9 cellular contexts compared by ENCODE assay signal in genomic region chr11:85685820-85686459, GRCh38. TPM values are rescaled to one million over a fixed set of nuclear protein-coding genes. Genes with fewer than 3 reads are reported as not detected.
DNase-seq lines count a peak whose midpoint lies in the region; ATAC-seq and TF ChIP-seq lines count a peak whose summit lies in the region.
"Had no signal": no experiment of that assay in that cellular context is flagged by ENCODE, and none has a peak within 500 bp of the region (broad histone marks: within the 10 kb centered on the region; RNA-seq: fewer than 3 reads in every experiment).

TSS of gene CCDC89 (minus strand) at chr11:85686195. CDS start at chr11:85686130, 65 bp downstream.

- peak within 1 kb of the TSS in 4 of 9 donors; percentile 3 to 87 (median 46) for H3K27ac Mint-ChIP-seq in naive thymus-derived CD4-positive, alpha-beta T cell

- no peak for TF ChIP-seq CTCF in dorsolateral prefrontal cortex (IDR thresholded peaks at IDR 0.05 in 54 of 56, conservative IDR thresholded peaks at IDR 0.05 in 2 of 56; ENCODE audit: low read depth in 1 of 56, partially characterized antibody in 56 of 56)
- no peak for TF ChIP-seq CTCF in lung (IDR thresholded peaks at IDR 0.05; ENCODE audit: control extremely low read depth, extremely low read depth)
- TF ChIP-seq CTCF in uterus (IDR thresholded peaks at IDR 0.05): no peak
- no peak for TF ChIP-seq CTCF in GM13977 (IDR thresholded peaks at IDR 0.05; ENCODE audit: extremely low read depth, insufficient read depth, missing control alignments)

- peak; percentile 86 for ATAC-seq in lung (ENCODE audit: insufficient read depth, low FRiP score)
- no peak for ATAC-seq in HG02870 (IDR thresholded peaks at IDR 0.05; ENCODE audit: unreplicated experiment)
- no peak for ATAC-seq in naive thymus-derived CD4-positive, alpha-beta T cell

- WGBS in lung, 2 donors: 63 to 80% methylated on average over 13 of the region's 13 CpGs

- H3K9me3 Mint-ChIP-seq in naive thymus-derived CD4-positive, alpha-beta T cell: no peaks in the 10 kb centered on the region

- H3K4me3 Mint-ChIP-seq in naive thymus-derived CD4-positive, alpha-beta T cell: peak within 1 kb of the TSS in 2 of 10 donors; percentile 12 to 29

- peaks cover 0 to 3% (median 0%) of the 10 kb centered on the region in 5 donors for H3K27me3 Mint-ChIP-seq in naive thymus-derived CD4-positive, alpha-beta T cell

- in situ Hi-C loops in GM13977 (cut with MboI; ENCODE audit: low pct_unique_long_range_greater_than_20kb, low sequenced_read_pairs, unreplicated experiment): no loop called here

- intact Hi-C loops in dorsolateral prefrontal cortex (cut with DNase I) (loop anchor here in 1 of 2 donors (10.0 kb wide), 1 partner anchor 559 kb away; the partner anchor contains the start of gene EED), uterus (cut with DNase I; ENCODE audit: low total_unique reads) (no loop called here)
- intact Hi-C loops in naive thymus-derived CD4-positive, alpha-beta T cell (cut with micrococcal nuclease): no loop called here

- H3K9me3 ChIP-seq in lung (ENCODE audit: control insufficient read depth in 2 of 2, insufficient read depth in 1 of 2, low read length in 1 of 2) (no peaks in the 10 kb centered on the region), uterus (no peaks in the 10 kb centered on the region)
- no peaks in the 10 kb centered on the region for H3K9me3 ChIP-seq in naive thymus-derived CD4-positive, alpha-beta T cell (ENCODE audit: control insufficient read depth in 2 of 3, low read length in 3 of 3)

- peak; percentile 95 for DNase-seq in DMS 273 treated with DMSO at 0.1 percent for 48 hours (lab: John Stamatoyannopoulos, UW)
- DNase-seq in NCI-H345 (lab: John Stamatoyannopoulos, UW): peak; percentile 94
- peak; percentile 51 to 87 (median 57) for DNase-seq in dorsolateral prefrontal cortex
- peak; percentile 52 for DNase-seq in lung (ENCODE audit: low spot score)
- DNase-seq in uterus: peak; percentile 83 to 93
- no peak for DNase-seq in GM13977 (ENCODE audit: low spot score)
- no peak for DNase-seq in naive thymus-derived CD4-positive, alpha-beta T cell

- H3K4me3 ChIP-seq in dorsolateral prefrontal cortex (peak within 1 kb of the TSS; percentile 23 to 73 (median 54)), lung (no peak within 1 kb of the TSS), uterus (peak within 1 kb of the TSS; percentile 45 to 54)
- H3K4me3 ChIP-seq in naive thymus-derived CD4-positive, alpha-beta T cell (ENCODE audit: low read length): no peak within 1 kb of the TSS

- peaks cover 0 to 18% (median 8%) of the 10 kb centered on the region in 5 donors for H3K36me3 Mint-ChIP-seq in naive thymus-derived CD4-positive, alpha-beta T cell

- peak within 1 kb of the TSS in 54 of 59 donors; percentile 7 to 85 (median 68) for H3K27ac ChIP-seq in dorsolateral prefrontal cortex
- peak within 1 kb of the TSS; percentile 57 to 72 for H3K27ac ChIP-seq in lung (ENCODE audit: low read depth in 1 of 2, low read length in 1 of 2)
- H3K27ac ChIP-seq in uterus: peak within 1 kb of the TSS; percentile 75 to 83
- H3K27ac ChIP-seq in naive thymus-derived CD4-positive, alpha-beta T cell (ENCODE audit: low read depth, low read length): no peak within 1 kb of the TSS

- CTCF ChIA-PET in naive thymus-derived CD4-positive, alpha-beta T cell (lab: Charles Lee): no interaction called here

- TF ChIP-seq POLR2A in uterus (IDR thresholded peaks at IDR 0.05): peak in 1 of 2 donors; percentile 29

- H3K27me3 ChIP-seq in dorsolateral prefrontal cortex (no peaks in the 10 kb centered on the region), lung (ENCODE audit: control insufficient read depth, insufficient read depth) (no peaks in the 10 kb centered on the region), uterus (no peaks in the 10 kb centered on the region)
- H3K27me3 ChIP-seq in naive thymus-derived CD4-positive, alpha-beta T cell (ENCODE audit: control insufficient read depth in 2 of 2, insufficient read depth in 2 of 2, low read length in 2 of 2): no peaks in the 10 kb centered on the region

- H3K4me1 ChIP-seq in lung (ENCODE audit: control insufficient read depth in 2 of 2, insufficient read depth in 2 of 2, low read length in 2 of 2): no peaks in the 10 kb centered on the region
- peaks cover 6% of the 10 kb centered on the region in 2 donors for H3K4me1 ChIP-seq in uterus
- no peaks in the 10 kb centered on the region for H3K4me1 ChIP-seq in naive thymus-derived CD4-positive, alpha-beta T cell (ENCODE audit: control insufficient read depth in 2 of 2, insufficient read depth in 2 of 2, low read length in 2 of 2)

- POLR2A ChIA-PET in naive thymus-derived CD4-positive, alpha-beta T cell (lab: Charles Lee): interaction anchor here (1.6 kb wide), 1 partner anchor 21 kb away, joined by 4 read pairs; the partner anchor contains the start of gene CREBZF

- H3K36me3 ChIP-seq in lung (ENCODE audit: control insufficient read depth in 2 of 2, insufficient read depth in 2 of 2, low read length in 2 of 2) (no peaks in the 10 kb centered on the region), uterus (no peaks in the 10 kb centered on the region)
- H3K36me3 ChIP-seq in naive thymus-derived CD4-positive, alpha-beta T cell (ENCODE audit: control insufficient read depth in 2 of 3, insufficient read depth in 3 of 3, low read length in 3 of 3): no peaks in the 10 kb centered on the region

- H3K4me1 Mint-ChIP-seq in naive thymus-derived CD4-positive, alpha-beta T cell: peaks cover 10 to 28% (median 14%) of the 10 kb centered on the region in 7 donors

RNA-seq across cellular contexts. Expression of gene CCDC89, which starts in this region (rescaled TPM):
- 1 to 10 TPM in 113 of 120 experiments, under 1 TPM in 7; 0.56 to 3.8 (median 1.9) TPM for total RNA-seq in dorsolateral prefrontal cortex
- total RNA-seq in lung: 1 to 10 TPM; 3.1 to 6.5 TPM
- 1 to 10 TPM in 1 of 2 donors, under 1 TPM in 1; 0.65 to 3.1 TPM for polyA plus RNA-seq in lung
- total RNA-seq in uterus: 10 to 100 TPM in 1 of 4 donors, 1 to 10 TPM in 1, under 1 TPM in 1, not detected in 1; 0.77 to 14.0 (median 4.4) TPM
- total RNA-seq in naive thymus-derived CD4-positive, alpha-beta T cell: 1 to 10 TPM in 1 of 5 experiments, under 1 TPM in 1, not detected in 3; 0.73 to 1.2 TPM
- polyA plus RNA-seq in naive thymus-derived CD4-positive, alpha-beta T cell: not detected
- total RNA-seq: dermis microvascular lymphatic vessel endothelial cell had no signal

Comparison
In these comparisons a context has a peak if more than half of its experiments do, and no peak if none do; other contexts are left out.
1. DNase-seq: peak in DMS 273 treated with DMSO at 0.1 percent for 48 hours (single experiment), NCI-H345 (single experiment), dorsolateral prefrontal cortex (10 of 10), lung (single experiment) and uterus (2 of 2); none in GM13977 (single experiment) and naive thymus-derived CD4-positive, alpha-beta T cell (0 of 9).
2. H3K4me3 ChIP-seq: peak in dorsolateral prefrontal cortex (59 of 59) and uterus (2 of 2); none in lung (single experiment) and naive thymus-derived CD4-positive, alpha-beta T cell (single experiment).